In the genomic region with DNA sequence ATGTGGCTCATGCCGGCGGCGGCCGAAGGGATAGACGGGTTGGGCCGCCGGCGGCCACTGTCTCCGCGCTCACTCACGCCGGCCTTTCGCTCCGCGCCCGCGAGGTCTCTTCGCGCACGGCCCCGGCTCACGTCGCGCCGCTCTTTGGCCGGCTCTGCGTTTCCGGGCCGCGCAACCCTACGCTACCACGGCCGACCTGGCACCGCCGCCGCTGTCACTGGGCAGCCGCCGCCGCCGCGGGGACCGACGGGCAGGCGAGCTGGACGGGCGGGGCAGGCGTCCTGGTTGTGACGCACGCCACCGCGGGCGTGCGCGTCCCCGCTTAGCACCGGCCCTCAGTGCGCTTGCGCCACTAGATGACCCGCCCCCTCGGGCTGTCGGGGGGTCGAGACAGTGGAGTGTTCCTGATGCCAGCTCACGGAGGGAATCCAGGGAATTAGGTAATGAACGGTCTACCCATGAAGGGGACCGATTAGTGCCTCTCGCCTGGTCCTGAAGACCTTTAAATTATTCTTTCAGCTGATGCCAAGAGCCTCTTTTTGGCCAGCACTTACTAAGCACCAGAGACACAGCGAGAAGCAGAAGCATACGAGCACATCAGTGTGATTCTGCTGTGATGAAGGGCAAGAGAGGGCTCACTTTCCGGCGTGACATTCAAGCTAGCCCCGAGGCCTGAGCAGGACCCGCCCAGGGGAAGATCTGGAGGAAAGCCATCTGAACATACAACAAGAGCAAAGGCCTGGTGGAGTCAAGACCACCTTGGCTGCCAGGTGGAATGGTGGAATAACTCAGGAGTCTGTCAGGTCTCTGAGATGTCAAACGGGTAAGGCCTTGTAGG, we compare ENCODE assay signal across 8 cellular contexts. TPM values are rescaled to one million over a fixed set of nuclear protein-coding genes. Genes with fewer than 3 reads are reported as not detected.
DNase-seq lines count a peak whose midpoint lies in the region; ATAC-seq and TF ChIP-seq lines count a peak whose summit lies in the region.

A gene (minus strand): TSS at position 289 of the 838 bp plus-strand sequence. CDS start 278 bp downstream, at position 11.

- TF ChIP-seq POLR2A in adrenal gland (IDR thresholded peaks at IDR 0.05) (peak; percentile 91 to 96), tibial nerve (IDR thresholded peaks at IDR 0.05) (peak; percentile 75 to 87)

- WGBS in adrenal gland, 4 donors: 1 to 12% (median 4%) methylated on average over 7 to 73 of the region's 73 CpGs
- 2% methylated on average over 68 to 73 of the region's 73 CpGs for WGBS in heart right ventricle, 2 donors
- 3% methylated on average over 33 to 34 of the region's 73 CpGs for WGBS in tibial nerve, 2 donors

- TF ChIP-seq EP300 in tibial nerve (IDR thresholded peaks at IDR 0.05): peak; percentile 40 to 77

- no peak for TF ChIP-seq CTCF in GM12875 (IDR thresholded peaks at IDR 0.05; ENCODE audit: borderline replicate concordance, insufficient read depth, low read depth, low read length)
- no peak for TF ChIP-seq CTCF in adrenal gland (IDR thresholded peaks at IDR 0.05)
- TF ChIP-seq CTCF in heart right ventricle (IDR thresholded peaks at IDR 0.05): no peak
- TF ChIP-seq CTCF in tibial nerve (IDR thresholded peaks at IDR 0.05): peak in 1 of 5 experiments; percentile 32

- H3K4me1 ChIP-seq in adrenal gland (replicated peaks in 1 of 2): peaks cover 14 to 28% of the 10 kb centered on the region in 2 donors
- H3K4me1 ChIP-seq in heart right ventricle: peaks cover 6 to 34% (median 24%) of the 10 kb centered on the region in 9 donors
- peaks cover 0 to 30% (median 19%) of the 10 kb centered on the region in 4 donors for H3K4me1 ChIP-seq in tibial nerve

- ATAC-seq in HG02623 (IDR thresholded peaks at IDR 0.05; ENCODE audit: unreplicated experiment) (peak; percentile 82), heart right ventricle (peak; percentile 95 to 98 (median 96))

- peak within 1 kb of the TSS; percentile 87 to 99 (median 95) for H3K27ac ChIP-seq in adrenal gland
- peak within 1 kb of the TSS; percentile 90 to 99 (median 97) for H3K27ac ChIP-seq in heart right ventricle
- peak within 1 kb of the TSS; percentile 91 to 98 (median 95) for H3K27ac ChIP-seq in tibial nerve

- H3K27me3 ChIP-seq in adrenal gland (no peaks in the 10 kb centered on the region), heart right ventricle (no peaks in the 10 kb centered on the region), tibial nerve (no peaks in the 10 kb centered on the region)

- H3K9me3 ChIP-seq in adrenal gland (replicated peaks in 1 of 3) (no peaks in the 10 kb centered on the region), heart right ventricle (no peaks in the 10 kb centered on the region), tibial nerve (no peaks in the 10 kb centered on the region)

- DNase-seq in NCI-H1105 (lab: John Stamatoyannopoulos, UW): peak; percentile 59
- DNase-seq in adrenal gland: peak; percentile 90 to 94 (median 90)
- DNase-seq in heart right ventricle: peak; percentile 89 to 92
- peak; percentile 93 for DNase-seq in pons (ENCODE audit: low spot score)
- DNase-seq in tibial nerve (ENCODE audit: low spot score in 2 of 2): peak; percentile 74 to 77

- H3K36me3 ChIP-seq in adrenal gland (replicated peaks in 1 of 2): no peaks in the 10 kb centered on the region
- no peaks in the 10 kb centered on the region for H3K36me3 ChIP-seq in heart right ventricle
- no peaks in the 10 kb centered on the region for H3K36me3 ChIP-seq in tibial nerve

- intact Hi-C loops in T-helper 1 cell treated with Interleukin-12 subunit alpha and Interleukin-12 subunit beta and Interleukin-4 antibody, amounts not matched to agents 30 ng/mL and 1 ng/mL, for 36 hours (cut with micrococcal nuclease): loop anchor here (1.0 to 2.0 kb wide), 6 partner anchors 36 to 247 kb away; a partner anchor contains a TSS
- intact Hi-C loops in adrenal gland (cut with DNase I) (no loop called here), heart right ventricle (cut with DNase I) (loop anchor here in 2 of 10 donors (2.0 kb wide), 2 partner anchors 71 to 107 kb away; a partner anchor contains a TSS)

- H3K4me3 ChIP-seq in GM12875 (ENCODE audit: low read depth, low read length) (peak within 1 kb of the TSS; percentile 98), adrenal gland (peak within 1 kb of the TSS; percentile 28 to 77 (median 57)), heart right ventricle (peak within 1 kb of the TSS; percentile 65 to 97 (median 87)), tibial nerve (peak within 1 kb of the TSS; percentile 78 to 96 (median 88))

RNA-seq across cellular contexts. Expression of the gene that starts here (rescaled TPM):
- 27.5 and 29.7 TPM in 2 replicates for total RNA-seq in T-helper 1 cell treated with Interleukin-12 subunit alpha and Interleukin-12 subunit beta and Interleukin-4 antibody, amounts not matched to agents 30 ng/mL and 1 ng/mL, for 36 hours
- total RNA-seq in adrenal gland (100 to 1,000 TPM in 2 of 8 donors, 10 to 100 TPM in 6; 33.0 to 177 (median 68.5) TPM), heart right ventricle (10 to 100 TPM; 42.8 to 55.7 (median 44.8) TPM), tibial nerve (10 to 100 TPM; 26.9 to 37.5 (median 32.4) TPM)
- polyA plus RNA-seq in adrenal gland (10 to 100 TPM in 2 of 3 donors, 1 to 10 TPM in 1; 8.4 to 41.1 (median 12.6) TPM), heart right ventricle (10 to 100 TPM; 11.3 to 13.3 TPM)

Comparison
In these comparisons a context has a peak if more than half of its experiments do, and no peak if none do; other contexts are left out.
1. Peak in every context shown above with its lines: DNase-seq, ATAC-seq, H3K4me3 ChIP-seq and H3K27ac ChIP-seq.